Comparison of ENCODE assay signal across 10 cellular contexts in genomic region chr7:104096683-104097082, GRCh38.
A peak's percentile ranks its signal among the peaks of the same experiment; 100 is the strongest.
DNase-seq lines count a peak whose midpoint lies in the region; ATAC-seq and TF ChIP-seq lines count a peak whose summit lies in the region.
"Had no signal": no experiment of that assay in that cellular context is flagged by ENCODE, and none has a peak within 500 bp of the region (broad histone marks: within the 10 kb centered on the region; RNA-seq: fewer than 3 reads in every experiment).

No MANE protein-coding gene starts in this region.

- no peak overlapping the region for H2AFZ ChIP-seq in GM23338

- intact Hi-C loops in Panc1 (cut with micrococcal nuclease; ENCODE audit: unreplicated experiment), result no loop called here

- TF ChIP-seq CTCF in GM23338 (conservative IDR thresholded peaks at IDR 0.05; ENCODE audit: low read depth in 2 of 2) (peak; percentile 32 to 57; a peak in 3 of 4 replicates), Panc1 (IDR thresholded peaks at IDR 0.05) (peak; percentile 53), fibroblast of mammary gland (conservative IDR thresholded peaks at IDR 0.05; ENCODE audit: control insufficient read depth, insufficient read depth, low read depth, low read length) (peak; percentile 19)

- no peaks in the 10 kb centered on the region for H3K9me3 Mint-ChIP-seq in GM23338

- no peaks in the 10 kb centered on the region for H3K27me3 ChIP-seq in GM23338 (ENCODE audit: insufficient read depth)
- peaks cover 12% of the 10 kb centered on the region; the same call in 1 of the 2 replicates for H3K27me3 ChIP-seq in Panc1 (ENCODE audit: control insufficient read depth, insufficient read depth, low read length)

- peaks cover 12% of the 10 kb centered on the region for H3K4me1 Mint-ChIP-seq in GM23338

- no peaks in the 10 kb centered on the region for H3K79me2 ChIP-seq in GM23338 (replicated peaks; ENCODE audit: insufficient read depth)

- H3K4me2 ChIP-seq in GM23338, result no peak overlapping the region

- H3K9me2 ChIP-seq in GM23338 (ENCODE audit: insufficient read depth), result peaks cover 18% of the 10 kb centered on the region

- H3F3A ChIP-seq in GM23338 (replicated peaks; ENCODE audit: low read depth), result no peaks in the 10 kb centered on the region

- H3K36me3 ChIP-seq in GM23338 (ENCODE audit: insufficient read depth), result no peaks in the 10 kb centered on the region
- no peaks in the 10 kb centered on the region for H3K36me3 ChIP-seq in Panc1 (ENCODE audit: control insufficient read depth, insufficient read depth, low read length)
- H3K36me3 ChIP-seq: thoracic aorta had no signal

- POLR2A ChIA-PET in Panc1 (lab: Charles Lee), result no interaction called here

- H3K27ac ChIP-seq in GM23338 (ENCODE audit: low read depth), result no peak overlapping the region
- no peak overlapping the region for H3K27ac ChIP-seq in Panc1 (ENCODE audit: low read length)
- H3K27ac ChIP-seq: thoracic aorta had no signal

- peaks cover 7% of the 10 kb centered on the region for H3K27me3 Mint-ChIP-seq in GM23338 (ENCODE audit: insufficient read depth, low read depth, poor library complexity)

- ATAC-seq in GM23338 (peak; percentile 42; the same call in 1 of the 3 replicates), Panc1 (0 out of 2 replicates have a peak, but pooled peaks have one; percentile 60), HG02973 (IDR thresholded peaks at IDR 0.05; ENCODE audit: unreplicated experiment) (no peak)

- no peaks in the 10 kb centered on the region for H3K36me3 Mint-ChIP-seq in GM23338 (ENCODE audit: low read depth)
- H3K36me3 Mint-ChIP-seq: activated naive CD8-positive, alpha-beta T cell had no signal

- in situ Hi-C loops in Panc1 (cut with HindIII; ENCODE audit: low pct_unique_long_range_greater_than_20kb, low sequenced_read_pairs), result no loop called here

- H3K4me1 ChIP-seq in GM23338 (ENCODE audit: insufficient read depth) (peaks cover 7% of the 10 kb centered on the region), Panc1 (ENCODE audit: control insufficient read depth, insufficient read depth, low read length) (no peaks in the 10 kb centered on the region)

- CTCF ChIA-PET in Panc1 (lab: Charles Lee), result interaction anchor here (0.5 kb wide), 1 partner anchor 23 kb away, joined by 4 read pairs; no protein-coding TSS in a partner anchor

- no peak overlapping the region for H3K4me3 Mint-ChIP-seq in GM23338
- H3K4me3 Mint-ChIP-seq: activated naive CD8-positive, alpha-beta T cell had no signal

- H4K20me1 ChIP-seq in GM23338 (replicated peaks; ENCODE audit: insufficient read depth), result no peaks in the 10 kb centered on the region

- no peak overlapping the region for H3K4me3 ChIP-seq in GM23338
- H3K4me3 ChIP-seq in Panc1 (ENCODE audit: low read depth in 2 of 2, low read length in 2 of 2), result no peak overlapping the region
- no peak overlapping the region for H3K4me3 ChIP-seq in fibroblast of mammary gland (ENCODE audit: control insufficient read depth, low read depth, low read length)
- H3K4me3 ChIP-seq: thoracic aorta had no signal

- DNase-seq in AG08396 (ENCODE audit: low spot score), result peak; percentile 15
- DNase-seq in GM23338 (ENCODE audit: low spot score), result peak; percentile 42
- DNase-seq in Panc1 (ENCODE audit: low read depth, low spot score), result no peak
- DNase-seq in fibroblast of mammary gland (ENCODE audit: low read depth), result peak; percentile 20
- no peak for DNase-seq in NOMO-1 treated with dmso at 0.1 percent for 144 hours (lab: John Stamatoyannopoulos, UW; ENCODE audit: unreplicated experiment)
- DNase-seq in activated T-cell treated with anti-CD3 and anti-CD28 coated beads, Interleukin-2, amount 50 U/mL, for 48 hours, result no peak
- no peak for DNase-seq in NCI-H2196 treated with DMSO at 0.1 percent for 48 hours (lab: John Stamatoyannopoulos, UW; ENCODE audit: unreplicated experiment)

- no peaks in the 10 kb centered on the region for H3K9me3 ChIP-seq in Panc1 (ENCODE audit: control insufficient read depth, insufficient read depth, low read depth, low read length)
- H3K9me3 ChIP-seq: thoracic aorta had no signal

- no peak overlapping the region for H3K27ac Mint-ChIP-seq in GM23338
- H3K27ac Mint-ChIP-seq: activated naive CD8-positive, alpha-beta T cell had no signal

- BruUV-seq in Panc1 (replicated peaks; lab: Mats Ljungman, UMichigan), result no TSS peak

TF ChIP-seq in GM23338, 12 proteins besides CTCF, POLR2A, EP300 and RAD21 (continues in another document):
- TF ChIP-seq ZNF331 (CRISPR knock-in tag; IDR thresholded peaks at IDR 0.05; ENCODE audit: low read depth) (no peak), ZNF462 (CRISPR knock-in tag; IDR thresholded peaks at IDR 0.05) (no peak), EZH2phosphoT487 (IDR thresholded peaks at IDR 0.05; ENCODE audit: unreplicated experiment) (no peak), NANOG (IDR thresholded peaks at IDR 0.05; ENCODE audit: borderline replicate concordance) (no peak), JUNB (IDR thresholded peaks at IDR 0.05; ENCODE audit: unreplicated experiment) (no peak), EZH2 (IDR thresholded peaks at IDR 0.05; ENCODE audit: low read depth, unreplicated experiment) (no peak), ETS1 (IDR thresholded peaks at IDR 0.05) (no peak), ZNF114 (CRISPR knock-in tag; IDR thresholded peaks at IDR 0.05) (no peak)

Comparison
In these comparisons a context has a peak if more than half of its experiments do, and no peak if none do; other contexts are left out.
1. DNase-seq: peak in AG08396 (single experiment), GM23338 (single experiment) and fibroblast of mammary gland (single experiment); none in Panc1 (single experiment), NOMO-1 treated with dmso at 0.1 percent for 144 hours (single experiment), activated T-cell treated with anti-CD3 and anti-CD28 coated beads, Interleukin-2, amount 50 U/mL, for 48 hours (0 of 2) and NCI-H2196 treated with DMSO at 0.1 percent for 48 hours (single experiment).
2. Peak in every context shown above with its lines, with median percentiles within 50 percentile points of each other: CTCF ChIP-seq.